1 cellular context compared by ENCODE assay signal in the genomic region with DNA sequence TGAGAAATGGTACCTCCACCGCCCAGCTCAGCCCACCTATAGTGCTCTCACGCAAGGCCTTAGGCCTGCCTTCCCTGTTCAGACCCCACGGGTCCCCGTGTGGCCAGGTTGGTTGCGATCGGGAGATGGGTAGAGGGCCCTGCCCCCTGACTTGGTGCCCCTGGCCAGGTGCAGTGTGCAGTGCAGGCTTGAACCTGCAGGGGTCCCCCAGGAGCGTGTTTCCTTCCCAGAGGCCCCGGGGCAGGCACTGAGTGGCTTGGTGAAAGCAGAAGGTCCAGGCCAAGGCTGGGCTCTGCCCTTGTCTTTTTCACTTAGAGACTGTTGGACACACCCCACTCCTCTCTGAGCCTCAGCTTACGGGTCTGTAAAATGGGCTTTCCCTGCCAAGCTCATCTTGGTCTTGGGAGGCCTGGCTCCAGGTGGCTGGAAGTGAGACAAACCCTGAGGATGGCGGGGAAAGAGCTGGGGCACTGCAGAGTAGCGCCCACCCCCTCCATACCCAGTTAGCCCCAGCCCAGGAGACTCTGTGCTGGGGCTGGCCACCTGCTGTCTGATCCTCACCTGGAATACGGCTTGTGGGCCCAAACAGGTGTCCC.
A peak's percentile ranks its signal among the peaks of the same experiment; 100 is the strongest.
TF ChIP-seq lines count a peak whose summit lies in the region.

No MANE protein-coding gene starts in this region.

TF ChIP-seq in HepG2, 621 proteins besides CTCF, POLR2A, EP300 and RAD21:
- TF ChIP-seq SMC3 (IDR thresholded peaks at IDR 0.05; ENCODE audit: low read length) (0 out of 2 replicates have a peak, but pooled peaks have one; percentile 12), HNRNPL (IDR thresholded peaks at IDR 0.05; ENCODE audit: low read depth, low read length) (0 out of 2 replicates have a peak, but pooled peaks have one; percentile 66), ZNF629 (CRISPR knock-in tag; conservative IDR thresholded peaks at IDR 0.05) (peak; percentile 77), STAG1 (CRISPR knock-in tag; IDR thresholded peaks at IDR 0.05) (peak; percentile 41)
- TF ChIP-seq, protein P1, sequence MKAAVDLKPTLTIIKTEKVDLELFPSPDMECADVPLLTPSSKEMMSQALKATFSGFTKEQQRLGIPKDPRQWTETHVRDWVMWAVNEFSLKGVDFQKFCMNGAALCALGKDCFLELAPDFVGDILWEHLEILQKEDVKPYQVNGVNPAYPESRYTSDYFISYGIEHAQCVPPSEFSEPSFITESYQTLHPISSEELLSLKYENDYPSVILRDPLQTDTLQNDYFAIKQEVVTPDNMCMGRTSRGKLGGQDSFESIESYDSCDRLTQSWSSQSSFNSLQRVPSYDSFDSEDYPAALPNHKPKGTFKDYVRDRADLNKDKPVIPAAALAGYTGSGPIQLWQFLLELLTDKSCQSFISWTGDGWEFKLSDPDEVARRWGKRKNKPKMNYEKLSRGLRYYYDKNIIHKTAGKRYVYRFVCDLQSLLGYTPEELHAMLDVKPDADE (CRISPR knock-in tag; IDR thresholded peaks at IDR 0.05), result no peak
TF ChIP-seq in HepG2: peak in this region for 4.
